In the genomic region with DNA sequence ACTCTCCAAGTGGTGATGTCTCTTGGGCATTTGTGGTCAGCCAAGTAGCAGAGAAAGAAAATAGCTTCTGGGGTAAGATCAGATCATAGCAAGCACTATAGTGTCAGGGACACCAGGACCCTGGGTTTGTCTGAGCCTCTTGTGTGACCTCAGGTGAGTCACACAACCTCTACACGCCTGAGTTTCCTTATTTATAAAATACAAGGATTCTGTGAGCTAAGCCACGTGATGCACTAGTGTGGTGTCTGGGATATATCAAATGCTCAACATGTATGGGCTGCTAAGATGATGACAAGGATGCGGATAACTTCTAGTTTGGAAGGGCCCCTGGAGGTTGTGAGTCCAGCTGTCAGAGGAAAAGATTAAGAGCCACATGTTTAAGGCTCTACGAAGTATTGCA, we compare ENCODE assay signal across 12 cellular contexts. TPM values are rescaled to one million over a fixed set of nuclear protein-coding genes. Genes with fewer than 3 reads are reported as not detected.
DNase-seq lines count a peak whose midpoint lies in the region; ATAC-seq and TF ChIP-seq lines count a peak whose summit lies in the region.
"Had no signal": no experiment of that assay in that cellular context is flagged by ENCODE, and none has a peak within 500 bp of the region (broad histone marks: within the 10 kb centered on the region; RNA-seq: fewer than 3 reads in every experiment).

No MANE protein-coding gene starts in this region.

- peak overlapping the region; percentile 63 for H3K27ac ChIP-seq in urinary bladder (ENCODE audit: low read depth)

- H3K4me3 Mint-ChIP-seq in mesothelial cell of epicardium, result no peak overlapping the region
- no peak overlapping the region for H3K4me3 Mint-ChIP-seq in stimulated activated memory B cell treated with anti-CD40 and anti-IgM and Interleukin-4, amounts not matched to agents 10 μg/mL and 1 μg/mL and 100 μg/mL, for 72 hours

- peaks cover 13% of the 10 kb centered on the region for H3K4me1 Mint-ChIP-seq in mesothelial cell of epicardium
- peaks cover 6% of the 10 kb centered on the region for H3K4me1 Mint-ChIP-seq in stimulated activated memory B cell treated with anti-CD40 and anti-IgM and Interleukin-4, amounts not matched to agents 10 μg/mL and 1 μg/mL and 100 μg/mL, for 72 hours

- DNase-seq in NCI-H82 (lab: John Stamatoyannopoulos, UW) (peak; percentile 53), NCI-H82 treated with DMSO at 0.1 percent for 48 hours (lab: John Stamatoyannopoulos, UW; ENCODE audit: unreplicated experiment) (no peak), dermis blood vessel endothelial cell (peak; percentile 65), mesothelial cell of epicardium (ENCODE audit: low spot score in 2 of 2, unreplicated experiment in 2 of 2) (no peak), OCI-M2 (lab: John Stamatoyannopoulos, UW; ENCODE audit: unreplicated experiment) (no peak), SIG-M5 (lab: John Stamatoyannopoulos, UW) (no peak)
- DNase-seq: 8988T; activated CD4-positive, CD25-positive, alpha-beta regulatory T cell; activated naive CD4-positive, alpha-beta T cell treated with anti-CD3 and anti-CD28 coated beads, Interleukin-2, amount 50 U/mL, for 16 hours; NCI-H1105 had no signal

- H3K36me3 Mint-ChIP-seq in mesothelial cell of epicardium, result peaks cover 2% of the 10 kb centered on the region
- no peaks in the 10 kb centered on the region for H3K36me3 Mint-ChIP-seq in stimulated activated memory B cell treated with anti-CD40 and anti-IgM and Interleukin-4, amounts not matched to agents 10 μg/mL and 1 μg/mL and 100 μg/mL, for 72 hours

- TF ChIP-seq CTCF in mesothelial cell of epicardium (IDR thresholded peaks at IDR 0.05; ENCODE audit: unreplicated experiment), result no peak

- H3K4me1 ChIP-seq in urinary bladder (ENCODE audit: insufficient read depth), result no peaks in the 10 kb centered on the region

- H3K27me3 Mint-ChIP-seq in mesothelial cell of epicardium (ENCODE audit: low read depth), result peaks cover 4% of the 10 kb centered on the region
- peaks cover 11% of the 10 kb centered on the region for H3K27me3 Mint-ChIP-seq in stimulated activated memory B cell treated with anti-CD40 and anti-IgM and Interleukin-4, amounts not matched to agents 10 μg/mL and 1 μg/mL and 100 μg/mL, for 72 hours

- H3K9me3 Mint-ChIP-seq in mesothelial cell of epicardium, result no peaks in the 10 kb centered on the region
- no peaks in the 10 kb centered on the region for H3K9me3 Mint-ChIP-seq in stimulated activated memory B cell treated with anti-CD40 and anti-IgM and Interleukin-4, amounts not matched to agents 10 μg/mL and 1 μg/mL and 100 μg/mL, for 72 hours

- peak overlapping the region; percentile 77 for H3K27ac Mint-ChIP-seq in mesothelial cell of epicardium
- H3K27ac Mint-ChIP-seq in stimulated activated memory B cell treated with anti-CD40 and anti-IgM and Interleukin-4, amounts not matched to agents 10 μg/mL and 1 μg/mL and 100 μg/mL, for 72 hours, result no peak overlapping the region

- H3K36me3 ChIP-seq in urinary bladder (ENCODE audit: insufficient read depth), result no peaks in the 10 kb centered on the region

- no peak for ATAC-seq in stimulated activated memory B cell treated with anti-CD40 and anti-IgM and Interleukin-4, amounts not matched to agents 10 μg/mL and 1 μg/mL and 100 μg/mL, for 72 hours

- H3K4me3 ChIP-seq in urinary bladder (ENCODE audit: low read depth, low read length), result no peak overlapping the region

- WGBS in urinary bladder, result 25% methylated on average over 4 of the region's 4 CpGs

RNA-seq across cellular contexts. Expression of a gene that starts 24.5 kb away (rescaled TPM):
- 30.7 and 37.6 TPM in 2 replicates for total RNA-seq in dermis blood vessel endothelial cell
- total RNA-seq in mesothelial cell of epicardium, result 33.7 to 35.7 TPM (median 34.6 TPM) in 3 replicates
- total RNA-seq in urinary bladder, result 64.9 TPM
- 11.3 TPM for polyA plus RNA-seq in urinary bladder

RNA-seq across cellular contexts. Expression of a gene that starts 30.4 kb away (rescaled TPM):
- total RNA-seq in dermis blood vessel endothelial cell (0.60 and 1.7 TPM in 2 replicates), mesothelial cell of epicardium (8.0 to 10.0 TPM (median 9.9 TPM) in 3 replicates), urinary bladder (44.8 TPM)
- polyA plus RNA-seq in urinary bladder, result 28.5 TPM

RNA-seq across cellular contexts. Expression of a gene that starts 50.1 kb away (rescaled TPM):
- total RNA-seq in dermis blood vessel endothelial cell, result 65.7 and 133 TPM in 2 replicates
- 199 to 205 TPM (median 203 TPM) in 3 replicates for total RNA-seq in mesothelial cell of epicardium
- total RNA-seq in urinary bladder, result 181 TPM
- polyA plus RNA-seq in urinary bladder, result 88.5 TPM

Comparison
In these comparisons a context has a peak if more than half of its experiments do, and no peak if none do; other contexts are left out.
1. DNase-seq: peak in NCI-H82 (single experiment) and dermis blood vessel endothelial cell (single experiment); none in NCI-H82 treated with DMSO at 0.1 percent for 48 hours (single experiment), mesothelial cell of epicardium (0 of 2), OCI-M2 (single experiment) and SIG-M5 (single experiment).